In the genomic region with DNA sequence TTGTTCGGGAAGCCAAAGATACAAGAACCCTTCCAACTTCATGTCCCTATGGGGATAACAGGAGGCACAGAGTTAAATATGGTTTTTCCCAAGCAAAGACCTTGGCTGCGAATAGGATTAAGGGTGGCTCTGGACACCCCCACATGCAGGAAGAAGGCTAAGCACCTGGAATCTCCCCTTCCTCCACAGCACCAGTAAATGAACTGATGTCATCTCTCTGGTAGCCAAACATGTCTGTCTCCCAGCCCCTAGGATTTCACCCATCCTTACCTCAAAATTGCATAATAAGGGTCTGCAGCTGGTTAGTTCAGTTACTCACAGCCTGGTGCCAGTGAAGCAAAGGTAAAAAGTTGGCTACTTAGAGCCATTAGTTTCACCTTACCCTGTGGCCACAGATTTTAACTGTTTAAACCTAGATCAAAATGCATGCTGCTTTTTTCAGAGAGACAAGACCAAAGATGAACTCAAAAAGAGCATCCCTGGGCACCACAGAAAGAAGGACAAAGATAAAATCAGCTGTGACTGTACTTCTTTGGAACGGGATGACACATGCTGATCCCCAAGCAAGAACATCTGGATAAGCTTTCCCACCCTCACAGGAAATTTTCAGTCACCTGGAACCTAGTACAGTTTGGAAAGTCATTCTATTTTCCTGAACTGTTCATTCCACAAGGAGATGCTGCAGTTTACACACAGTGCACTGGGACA, we compare ENCODE assay signal across 2 cellular contexts.
TF ChIP-seq lines count a peak whose summit lies in the region.

No MANE protein-coding gene starts in this region.

TF ChIP-seq in SK-N-SH, 30 proteins besides CTCF, POLR2A, EP300 and RAD21:
- no peak for TF ChIP-seq MEF2A (IDR thresholded peaks at IDR 0.05; ENCODE audit: borderline replicate concordance, low read depth)
- no peak for TF ChIP-seq SMC3 (IDR thresholded peaks at IDR 0.05; ENCODE audit: low read depth, low read length)
- TF ChIP-seq RXRA (IDR thresholded peaks at IDR 0.05; ENCODE audit: borderline replicate concordance, low read depth) = no peak
- no peak for TF ChIP-seq MXI1 (IDR thresholded peaks at IDR 0.05; ENCODE audit: low read depth, low read length)
- TF ChIP-seq, protein P1, sequence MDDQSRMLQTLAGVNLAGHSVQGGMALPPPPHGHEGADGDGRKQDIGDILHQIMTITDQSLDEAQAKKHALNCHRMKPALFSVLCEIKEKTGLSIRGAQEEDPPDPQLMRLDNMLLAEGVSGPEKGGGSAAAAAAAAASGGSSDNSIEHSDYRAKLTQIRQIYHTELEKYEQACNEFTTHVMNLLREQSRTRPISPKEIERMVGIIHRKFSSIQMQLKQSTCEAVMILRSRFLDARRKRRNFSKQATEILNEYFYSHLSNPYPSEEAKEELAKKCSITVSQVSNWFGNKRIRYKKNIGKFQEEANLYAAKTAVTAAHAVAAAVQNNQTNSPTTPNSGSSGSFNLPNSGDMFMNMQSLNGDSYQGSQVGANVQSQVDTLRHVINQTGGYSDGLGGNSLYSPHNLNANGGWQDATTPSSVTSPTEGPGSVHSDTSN (IDR thresholded peaks at IDR 0.05) = no peak
- no peak for TF ChIP-seq NRF1 (IDR thresholded peaks at IDR 0.05; ENCODE audit: low read depth, low read length)
- no peak for TF ChIP-seq CHD2 (IDR thresholded peaks at IDR 0.05; ENCODE audit: low read length, partially characterized antibody)
- TF ChIP-seq GABPA (IDR thresholded peaks at IDR 0.05; ENCODE audit: low read depth) = no peak
- TF ChIP-seq, protein P2, sequence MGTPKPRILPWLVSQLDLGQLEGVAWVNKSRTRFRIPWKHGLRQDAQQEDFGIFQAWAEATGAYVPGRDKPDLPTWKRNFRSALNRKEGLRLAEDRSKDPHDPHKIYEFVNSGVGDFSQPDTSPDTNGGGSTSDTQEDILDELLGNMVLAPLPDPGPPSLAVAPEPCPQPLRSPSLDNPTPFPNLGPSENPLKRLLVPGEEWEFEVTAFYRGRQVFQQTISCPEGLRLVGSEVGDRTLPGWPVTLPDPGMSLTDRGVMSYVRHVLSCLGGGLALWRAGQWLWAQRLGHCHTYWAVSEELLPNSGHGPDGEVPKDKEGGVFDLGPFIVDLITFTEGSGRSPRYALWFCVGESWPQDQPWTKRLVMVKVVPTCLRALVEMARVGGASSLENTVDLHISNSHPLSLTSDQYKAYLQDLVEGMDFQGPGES (IDR thresholded peaks at IDR 0.05; ENCODE audit: low read depth, low read length) = no peak
- TF ChIP-seq, protein P3, sequence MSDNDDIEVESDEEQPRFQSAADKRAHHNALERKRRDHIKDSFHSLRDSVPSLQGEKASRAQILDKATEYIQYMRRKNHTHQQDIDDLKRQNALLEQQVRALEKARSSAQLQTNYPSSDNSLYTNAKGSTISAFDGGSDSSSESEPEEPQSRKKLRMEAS (IDR thresholded peaks at IDR 0.05; ENCODE audit: low read depth) = no peak
- no peak for TF ChIP-seq ZBTB33 (IDR thresholded peaks at IDR 0.05; ENCODE audit: borderline replicate concordance, low read depth)
- no peak; the same call in none of the 2 replicates for TF ChIP-seq TCF12 (IDR thresholded peaks at IDR 0.05)
- no peak for TF ChIP-seq FOXJ3 (CRISPR knock-in tag; IDR thresholded peaks at IDR 0.05)
- TF ChIP-seq, protein P4, sequence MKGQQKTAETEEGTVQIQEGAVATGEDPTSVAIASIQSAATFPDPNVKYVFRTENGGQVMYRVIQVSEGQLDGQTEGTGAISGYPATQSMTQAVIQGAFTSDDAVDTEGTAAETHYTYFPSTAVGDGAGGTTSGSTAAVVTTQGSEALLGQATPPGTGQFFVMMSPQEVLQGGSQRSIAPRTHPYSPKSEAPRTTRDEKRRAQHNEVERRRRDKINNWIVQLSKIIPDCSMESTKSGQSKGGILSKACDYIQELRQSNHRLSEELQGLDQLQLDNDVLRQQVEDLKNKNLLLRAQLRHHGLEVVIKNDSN (IDR thresholded peaks at IDR 0.05; ENCODE audit: borderline replicate concordance, low read depth) = no peak
- TF ChIP-seq TAF1 (IDR thresholded peaks at IDR 0.05; ENCODE audit: borderline replicate concordance, low read depth, low read length) = no peak
- no peak for TF ChIP-seq NFIC (IDR thresholded peaks at IDR 0.05; ENCODE audit: borderline replicate concordance)
- TF ChIP-seq USF2 (IDR thresholded peaks at IDR 0.05; ENCODE audit: borderline replicate concordance, low read depth, low read length) = no peak

TF ChIP-seq in SK-N-SH treated with all-trans-retinoic acid at 6 μM for 48 hours, 23 proteins besides CTCF, POLR2A, EP300 and RAD21:
- TF ChIP-seq, protein P5, sequence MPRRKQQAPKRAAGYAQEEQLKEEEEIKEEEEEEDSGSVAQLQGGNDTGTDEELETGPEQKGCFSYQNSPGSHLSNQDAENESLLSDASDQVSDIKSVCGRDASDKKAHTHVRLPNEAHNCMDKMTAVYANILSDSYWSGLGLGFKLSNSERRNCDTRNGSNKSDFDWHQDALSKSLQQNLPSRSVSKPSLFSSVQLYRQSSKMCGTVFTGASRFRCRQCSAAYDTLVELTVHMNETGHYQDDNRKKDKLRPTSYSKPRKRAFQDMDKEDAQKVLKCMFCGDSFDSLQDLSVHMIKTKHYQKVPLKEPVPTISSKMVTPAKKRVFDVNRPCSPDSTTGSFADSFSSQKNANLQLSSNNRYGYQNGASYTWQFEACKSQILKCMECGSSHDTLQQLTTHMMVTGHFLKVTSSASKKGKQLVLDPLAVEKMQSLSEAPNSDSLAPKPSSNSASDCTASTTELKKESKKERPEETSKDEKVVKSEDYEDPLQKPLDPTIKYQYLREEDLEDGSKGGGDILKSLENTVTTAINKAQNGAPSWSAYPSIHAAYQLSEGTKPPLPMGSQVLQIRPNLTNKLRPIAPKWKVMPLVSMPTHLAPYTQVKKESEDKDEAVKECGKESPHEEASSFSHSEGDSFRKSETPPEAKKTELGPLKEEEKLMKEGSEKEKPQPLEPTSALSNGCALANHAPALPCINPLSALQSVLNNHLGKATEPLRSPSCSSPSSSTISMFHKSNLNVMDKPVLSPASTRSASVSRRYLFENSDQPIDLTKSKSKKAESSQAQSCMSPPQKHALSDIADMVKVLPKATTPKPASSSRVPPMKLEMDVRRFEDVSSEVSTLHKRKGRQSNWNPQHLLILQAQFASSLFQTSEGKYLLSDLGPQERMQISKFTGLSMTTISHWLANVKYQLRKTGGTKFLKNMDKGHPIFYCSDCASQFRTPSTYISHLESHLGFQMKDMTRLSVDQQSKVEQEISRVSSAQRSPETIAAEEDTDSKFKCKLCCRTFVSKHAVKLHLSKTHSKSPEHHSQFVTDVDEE (CRISPR knock-in tag; IDR thresholded peaks at IDR 0.05) = no peak
- no peak for TF ChIP-seq TCF4 (CRISPR knock-in tag; IDR thresholded peaks at IDR 0.05; ENCODE audit: borderline replicate concordance)
- no peak for TF ChIP-seq ZNF565 (CRISPR knock-in tag; conservative IDR thresholded peaks at IDR 0.05; ENCODE audit: low read depth)
- TF ChIP-seq PPARA (CRISPR knock-in tag; IDR thresholded peaks at IDR 0.05; ENCODE audit: borderline replicate concordance) = no peak
- TF ChIP-seq TOX (CRISPR knock-in tag; IDR thresholded peaks at IDR 0.05; ENCODE audit: borderline replicate concordance) = no peak
- TF ChIP-seq CREB5 (CRISPR knock-in tag; IDR thresholded peaks at IDR 0.05; ENCODE audit: low read depth) = no peak
- TF ChIP-seq BACH2 (CRISPR knock-in tag; IDR thresholded peaks at IDR 0.05; ENCODE audit: borderline replicate concordance) = no peak
- TF ChIP-seq RARB (CRISPR knock-in tag; IDR thresholded peaks at IDR 0.05) = no peak
- no peak for TF ChIP-seq CSDC2 (CRISPR knock-in tag; IDR thresholded peaks at IDR 0.05)
- TF ChIP-seq ZC3H10 (CRISPR knock-in tag; IDR thresholded peaks at IDR 0.05) = no peak
- no peak for TF ChIP-seq OSR1 (CRISPR knock-in tag; IDR thresholded peaks at IDR 0.05)
- no peak for TF ChIP-seq SNAI2 (CRISPR knock-in tag; IDR thresholded peaks at IDR 0.05)
- TF ChIP-seq ZFP3 (CRISPR knock-in tag; IDR thresholded peaks at IDR 0.05) = no peak
- TF ChIP-seq, protein P6, sequence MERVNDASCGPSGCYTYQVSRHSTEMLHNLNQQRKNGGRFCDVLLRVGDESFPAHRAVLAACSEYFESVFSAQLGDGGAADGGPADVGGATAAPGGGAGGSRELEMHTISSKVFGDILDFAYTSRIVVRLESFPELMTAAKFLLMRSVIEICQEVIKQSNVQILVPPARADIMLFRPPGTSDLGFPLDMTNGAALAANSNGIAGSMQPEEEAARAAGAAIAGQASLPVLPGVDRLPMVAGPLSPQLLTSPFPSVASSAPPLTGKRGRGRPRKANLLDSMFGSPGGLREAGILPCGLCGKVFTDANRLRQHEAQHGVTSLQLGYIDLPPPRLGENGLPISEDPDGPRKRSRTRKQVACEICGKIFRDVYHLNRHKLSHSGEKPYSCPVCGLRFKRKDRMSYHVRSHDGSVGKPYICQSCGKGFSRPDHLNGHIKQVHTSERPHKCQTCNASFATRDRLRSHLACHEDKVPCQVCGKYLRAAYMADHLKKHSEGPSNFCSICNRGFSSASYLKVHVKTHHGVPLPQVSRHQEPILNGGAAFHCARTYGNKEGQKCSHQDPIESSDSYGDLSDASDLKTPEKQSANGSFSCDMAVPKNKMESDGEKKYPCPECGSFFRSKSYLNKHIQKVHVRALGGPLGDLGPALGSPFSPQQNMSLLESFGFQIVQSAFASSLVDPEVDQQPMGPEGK (CRISPR knock-in tag; IDR thresholded peaks at IDR 0.05; ENCODE audit: borderline replicate concordance) = no peak
